In the genomic region with DNA sequence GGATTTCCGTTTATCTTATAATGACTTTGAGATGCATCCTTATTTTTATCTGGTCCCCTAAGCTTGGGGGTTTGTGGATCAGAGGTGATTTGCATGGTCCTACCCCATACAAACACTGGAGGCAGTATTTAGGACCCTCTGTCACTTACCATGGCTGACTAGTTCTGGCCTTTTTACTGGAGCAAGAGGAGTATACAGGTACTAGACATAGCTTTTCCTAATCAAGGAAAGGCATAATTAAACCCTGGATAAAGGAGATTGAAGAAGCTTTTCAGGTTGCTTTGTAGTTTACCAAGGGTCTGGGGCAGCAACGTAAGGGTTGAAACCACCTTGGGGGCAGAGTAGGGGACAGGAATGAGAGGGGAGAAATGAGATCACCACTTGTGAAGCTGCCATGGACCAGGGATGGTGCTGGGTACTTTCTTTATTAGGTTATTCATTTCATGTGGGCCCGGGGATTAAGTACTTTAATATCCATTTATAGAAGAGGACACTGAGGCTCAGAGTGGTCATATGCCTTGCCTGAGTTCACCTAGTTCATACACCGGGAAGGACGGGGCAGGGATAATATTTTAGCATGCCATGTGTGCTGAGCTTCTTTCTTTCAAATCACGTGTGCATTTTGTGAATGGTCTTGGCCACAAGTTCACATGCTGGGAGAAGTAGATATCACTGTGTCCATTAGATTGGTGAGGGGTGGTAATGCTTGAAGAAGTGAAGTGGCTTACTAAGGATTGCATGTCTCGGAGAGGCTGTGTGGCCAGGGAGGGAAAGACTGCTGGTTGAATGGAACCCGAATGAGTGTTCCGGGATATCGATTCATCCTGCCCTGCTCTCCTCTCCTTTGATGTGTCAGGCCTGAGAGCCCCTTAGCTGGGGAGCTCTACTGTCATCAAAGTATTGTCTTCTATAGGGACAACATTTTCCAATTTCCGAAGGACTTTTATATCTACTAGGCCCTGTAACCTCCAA, we compare ENCODE assay signal across 21 cellular contexts.
"Had no signal": no experiment of that assay in that cellular context is flagged by ENCODE, and none has a peak within 500 bp of the region (broad histone marks: within the 10 kb centered on the region; RNA-seq: fewer than 3 reads in every experiment).

No MANE protein-coding gene starts in this region.

- H3K36me3 Mint-ChIP-seq: activated naive CD8-positive, alpha-beta T cell; memory B cell; naive B cell; type B pancreatic cell had no signal

- H3K27me3 Mint-ChIP-seq: activated naive CD8-positive, alpha-beta T cell; activated T-cell treated with anti-CD3 and anti-CD28 coated beads, Interleukin-2, amount 50 U/mL, for 24 hours; effector memory CD8-positive, alpha-beta T cell; type B pancreatic cell had no signal

- H3K9me3 ChIP-seq: adrenal gland, ascending aorta, heart left ventricle, sigmoid colon, spleen, thoracic aorta had no signal

- H3K36me3 ChIP-seq: adrenal gland, ascending aorta, brain microvascular endothelial cell, heart left ventricle, sigmoid colon, spleen, thoracic aorta had no signal

- H3K4me3 Mint-ChIP-seq: activated naive CD8-positive, alpha-beta T cell; activated T-cell treated with anti-CD3 and anti-CD28 coated beads, Interleukin-2, amount 50 U/mL, for 24 hours; effector memory CD8-positive, alpha-beta T cell; memory B cell; naive B cell; type B pancreatic cell had no signal

- H3K4me1 ChIP-seq: adrenal gland, ascending aorta, heart left ventricle, sigmoid colon, spleen had no signal

- H3K4me3 ChIP-seq: adrenal gland, ascending aorta, heart left ventricle, sigmoid colon, spleen, thoracic aorta had no signal

- H3K27ac ChIP-seq: adrenal gland, ascending aorta, brain microvascular endothelial cell, heart left ventricle, sigmoid colon, spleen, thoracic aorta, VCaP had no signal

- H3K27me3 ChIP-seq: adrenal gland, ascending aorta, brain microvascular endothelial cell had no signal

- DNase-seq: activated CD4-positive, CD25-positive, alpha-beta regulatory T cell treated with anti-CD3 and anti-CD28 coated beads, Interleukin-2, amount 50 U/mL, for 72 hours; activated naive CD4-positive, alpha-beta T cell; activated T-cell treated with anti-CD3 and anti-CD28 coated beads, Interleukin-2, amount 50 U/mL, for 24 hours; adrenal gland; brain microvascular endothelial cell; caudate nucleus; effector memory CD8-positive, alpha-beta T cell; heart left ventricle; left cardiac atrium; naive B cell; sigmoid colon; spleen; stimulated activated CD4-positive, alpha-beta T cell treated with anti-CD3 and anti-CD28 coated beads, Interleukin-4, amount 100 ng/mL, for 1 hour; stimulated activated naive CD4-positive, alpha-beta T cell had no signal

- H3K27ac Mint-ChIP-seq: activated naive CD8-positive, alpha-beta T cell; activated T-cell treated with anti-CD3 and anti-CD28 coated beads, Interleukin-2, amount 50 U/mL, for 24 hours; activated T-helper 2 cell treated with anti-CD3 and anti-CD28 coated beads, Interferon-gamma antibody, Interleukin-2, Interleukin-4, amounts not matched to agents 10 μg/mL and 5 μg/mL and 100 μg/mL, durations not matched to agents 14 hours and 24 hours and 36 hours; effector memory CD8-positive, alpha-beta T cell; memory B cell; naive B cell; type B pancreatic cell had no signal

- H3K9me3 Mint-ChIP-seq: activated T-cell treated with anti-CD3 and anti-CD28 coated beads, Interleukin-2, amount 50 U/mL, for 24 hours; activated T-helper 2 cell treated with anti-CD3 and anti-CD28 coated beads, Interferon-gamma antibody, Interleukin-2, Interleukin-4, amounts not matched to agents 10 μg/mL and 5 μg/mL and 100 μg/mL, durations not matched to agents 14 hours and 24 hours and 36 hours; type B pancreatic cell had no signal

- ATAC-seq: effector memory CD8-positive, alpha-beta T cell; heart left ventricle; left cardiac atrium had no signal

- H3K4me1 Mint-ChIP-seq: memory B cell, naive B cell had no signal
